Comparison of ENCODE assay signal across 8 cellular contexts in genomic region chr20:3045042-3045815, GRCh38. TPM values are rescaled to one million over a fixed set of nuclear protein-coding genes. Genes with fewer than 3 reads are reported as not detected.
DNase-seq lines count a peak whose midpoint lies in the region; ATAC-seq, FAIRE-seq and TF ChIP-seq lines count a peak whose summit lies in the region.

No MANE protein-coding gene starts in this region.

- peaks cover 15% of the 10 kb centered on the region for H3K4me1 ChIP-seq in CD8-positive, alpha-beta T cell (ENCODE audit: insufficient read depth, low read length)

- ATAC-seq in CD8-positive, alpha-beta T cell, result peak; percentile 43
- ATAC-seq in GM19351 (IDR thresholded peaks at IDR 0.05; ENCODE audit: unreplicated experiment) (peak; percentile 53), HG03432 (IDR thresholded peaks at IDR 0.05; ENCODE audit: unreplicated experiment) (peak; percentile 46), omental fat pad (ENCODE audit: low FRiP score) (peak; percentile 70)

- H3K36me3 Mint-ChIP-seq in CD8-positive, alpha-beta T cell, result peaks cover 40% of the 10 kb centered on the region
- H3K36me3 Mint-ChIP-seq in glutamatergic neuron (ENCODE audit: unreplicated experiment), result no peaks in the 10 kb centered on the region

- H3K27me3 Mint-ChIP-seq in CD8-positive, alpha-beta T cell (ENCODE audit: low read depth), result no peaks in the 10 kb centered on the region
- H3K27me3 Mint-ChIP-seq in glutamatergic neuron (ENCODE audit: unreplicated experiment), result peaks cover 7% of the 10 kb centered on the region

- peaks cover 15% of the 10 kb centered on the region for H3K4me1 Mint-ChIP-seq in CD8-positive, alpha-beta T cell (ENCODE audit: low read depth)
- peaks cover 19% of the 10 kb centered on the region for H3K4me1 Mint-ChIP-seq in glutamatergic neuron (ENCODE audit: low read depth, unreplicated experiment)

- H3K9me3 ChIP-seq in CD8-positive, alpha-beta T cell (ENCODE audit: low read length), result no peaks in the 10 kb centered on the region

- H3K27ac ChIP-seq in CD8-positive, alpha-beta T cell (ENCODE audit: low read depth, low read length), result peak overlapping the region; percentile 71

- H3K4me3 ChIP-seq in CD8-positive, alpha-beta T cell (ENCODE audit: low read depth, low read length), result peak overlapping the region; percentile 95

- peaks cover 8% of the 10 kb centered on the region for H3K36me3 ChIP-seq in CD8-positive, alpha-beta T cell (ENCODE audit: insufficient read depth, low read length)

- DNase-seq in CD8-positive, alpha-beta T cell, result peak in 4 of 7 experiments; percentile 35 to 56 (median 40)
- peak; percentile 65 for DNase-seq in OCI-M2 (lab: John Stamatoyannopoulos, UW; ENCODE audit: unreplicated experiment)
- DNase-seq in activated naive CD4-positive, alpha-beta T cell treated with Interleukin-2 at 50 U/mL for 16 hours, result peak; percentile 60
- peak; percentile 84 for DNase-seq in glutamatergic neuron
- peak; percentile 55 for DNase-seq in omental fat pad (ENCODE audit: low spot score)
- DNase-seq in frontal cortex (ENCODE audit: low spot score in 2 of 2), result no peak

- peak overlapping the region; percentile 82 for H3K4me3 Mint-ChIP-seq in CD8-positive, alpha-beta T cell
- peak overlapping the region; percentile 91 for H3K4me3 Mint-ChIP-seq in glutamatergic neuron (ENCODE audit: unreplicated experiment)

- FAIRE-seq in frontal cortex (lab: Jason Lieb, UNC), result no peak

- no peak for TF ChIP-seq CTCF in CD8-positive, alpha-beta T cell (IDR thresholded peaks at IDR 0.05)
- TF ChIP-seq CTCF in glutamatergic neuron (IDR thresholded peaks at IDR 0.05; ENCODE audit: partially characterized antibody, unreplicated experiment), result no peak
- TF ChIP-seq CTCF in omental fat pad (IDR thresholded peaks at IDR 0.05), result no peak

- peak overlapping the region; percentile 74 for H3K27ac Mint-ChIP-seq in CD8-positive, alpha-beta T cell
- H3K27ac Mint-ChIP-seq in glutamatergic neuron (ENCODE audit: unreplicated experiment), result peak overlapping the region; percentile 85

- no peaks in the 10 kb centered on the region for H3K27me3 ChIP-seq in CD8-positive, alpha-beta T cell (ENCODE audit: insufficient read depth, low read length)

- no peaks in the 10 kb centered on the region for H3K9me3 Mint-ChIP-seq in CD8-positive, alpha-beta T cell
- H3K9me3 Mint-ChIP-seq in glutamatergic neuron (ENCODE audit: unreplicated experiment), result peaks cover 10% of the 10 kb centered on the region

- CTCF ChIA-PET in CD8-positive, alpha-beta T cell (lab: Charles Lee), result interaction anchor here (0.6 to 1.7 kb wide), 2 partner anchors 8 to 70 kb away, joined by 3 to 7 read pairs; no protein-coding TSS in a partner anchor

- intact Hi-C loops in CD8-positive, alpha-beta T cell (cut with DNase I, micrococcal nuclease), result loop anchor here (1.0 to 10.0 kb wide), 5 partner anchors 128 to 390 kb away; partner anchors contain the start of genes PTPRA (in 2 of the 2), DDRGK1 (in 1 of the 2), DNAAF9 (in 1 of the 2) and LZTS3 (in 1 of the 2)

- POLR2A ChIA-PET in CD8-positive, alpha-beta T cell (lab: Charles Lee), result interaction anchor here (1.0 to 1.4 kb wide), 3 partner anchors 114 to 364 kb away, joined by 3 to 4 read pairs (median 3); no protein-coding TSS in a partner anchor

RNA-seq across cellular contexts. Expression of gene MRPS26, which starts 0.6 kb away (rescaled TPM):
- 10 to 100 TPM; 16.5 to 19.5 TPM for total RNA-seq in CD8-positive, alpha-beta T cell
- total RNA-seq in glutamatergic neuron (ENCODE audit: unreplicated experiment), result 30.0 TPM
- 10 to 100 TPM; 35.5 to 43.2 (median 37.7) TPM for total RNA-seq in omental fat pad
- 36.3 TPM for total RNA-seq in frontal cortex

RNA-seq across cellular contexts. Expression of gene GNRH2, which starts 1.8 kb away (rescaled TPM):
- not detected for total RNA-seq in CD8-positive, alpha-beta T cell
- total RNA-seq in glutamatergic neuron (ENCODE audit: unreplicated experiment) (1.2 TPM), omental fat pad (not detected), frontal cortex (not detected)

RNA-seq across cellular contexts. Expression of gene OXT, which starts 26.2 kb away (rescaled TPM):
- total RNA-seq in CD8-positive, alpha-beta T cell, result 1 to 10 TPM; 1.2 to 1.8 TPM
- total RNA-seq in glutamatergic neuron (ENCODE audit: unreplicated experiment), result not detected
- not detected for total RNA-seq in omental fat pad
- not detected for total RNA-seq in frontal cortex

RNA-seq across cellular contexts. Expression of gene AVP, which starts 39.3 kb away (rescaled TPM):
- under 1 TPM in 1 of 2 experiments, not detected in 1; 0.73 TPM for total RNA-seq in CD8-positive, alpha-beta T cell
- total RNA-seq in glutamatergic neuron (ENCODE audit: unreplicated experiment), result not detected
- total RNA-seq in omental fat pad, result not detected
- not detected for total RNA-seq in frontal cortex

Comparison
In these comparisons a context has a peak if more than half of its experiments do, and no peak if none do; other contexts are left out.
1. DNase-seq: peak in CD8-positive, alpha-beta T cell (4 of 7), OCI-M2 (single experiment), activated naive CD4-positive, alpha-beta T cell treated with Interleukin-2 at 50 U/mL for 16 hours (single experiment), glutamatergic neuron (single experiment) and omental fat pad (single experiment); none in frontal cortex (0 of 2).
2. Peak in every context shown above with its lines, with median percentiles within 50 percentile points of each other: ATAC-seq.